8 cellular contexts compared by ENCODE assay signal in the genomic region with DNA sequence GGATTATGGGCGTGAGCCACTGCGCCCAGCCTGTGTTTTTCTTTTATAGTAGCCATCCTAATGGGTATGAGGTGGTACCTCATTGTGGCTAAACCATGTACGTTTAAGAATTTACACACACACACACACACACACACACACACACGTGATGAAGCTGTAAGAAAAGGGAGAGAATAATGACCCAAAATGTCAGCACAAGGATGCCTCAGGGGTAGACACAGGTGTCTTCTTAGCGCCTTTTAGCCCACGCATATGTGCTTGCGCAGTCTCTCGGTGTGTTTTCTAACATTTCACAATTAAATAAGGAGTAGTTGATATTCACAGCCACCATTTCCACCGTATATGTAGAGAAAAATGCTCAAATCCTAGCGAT. TPM values are rescaled to one million over a fixed set of nuclear protein-coding genes. Genes with fewer than 3 reads are reported as not detected.
DNase-seq lines count a peak whose midpoint lies in the region; ATAC-seq and TF ChIP-seq lines count a peak whose summit lies in the region.

No MANE protein-coding gene starts in this region.

- H3K9me2 ChIP-seq in PC-9 (ENCODE audit: insufficient read depth) = no peaks in the 10 kb centered on the region

- ATAC-seq in GM19328 (IDR thresholded peaks at IDR 0.05; ENCODE audit: unreplicated experiment) (peak; percentile 2), GM21723 (IDR thresholded peaks at IDR 0.05; ENCODE audit: unreplicated experiment) (no peak), GM18502 (IDR thresholded peaks at IDR 0.05; ENCODE audit: poor library complexity, unreplicated experiment) (no peak)

- H3K4me1 ChIP-seq in PC-9 (replicated peaks; ENCODE audit: insufficient read depth) (peaks cover 25% of the 10 kb centered on the region; the same call in 1 of the 2 replicates), parathyroid adenoma (peaks cover 3% of the 10 kb centered on the region)

- peaks cover 8% of the 10 kb centered on the region for H4K20me1 ChIP-seq in PC-9 (ENCODE audit: insufficient read depth)

- H3K9me3 ChIP-seq in PC-9 (ENCODE audit: insufficient read depth, low read depth) (no peaks in the 10 kb centered on the region), parathyroid adenoma (ENCODE audit: control insufficient read depth, low read length) (no peaks in the 10 kb centered on the region)

- H3K36me3 ChIP-seq in PC-9 (ENCODE audit: low read depth) (no peaks in the 10 kb centered on the region), parathyroid adenoma (ENCODE audit: control insufficient read depth, insufficient read depth, low read length) (no peaks in the 10 kb centered on the region)

- POLR2A ChIA-PET in PC-9 (lab: Charles Lee; ENCODE audit: unreplicated experiment) = no interaction called here

- intact Hi-C loops in PC-9 (cut with micrococcal nuclease; ENCODE audit: unreplicated experiment) = no loop called here

- no TSS peak for BruUV-seq in PC-9 (replicated peaks; lab: Mats Ljungman, UMichigan)

- H3K9ac ChIP-seq in parathyroid adenoma = no peak overlapping the region

- H3K79me2 ChIP-seq in PC-9 (ENCODE audit: low read depth) (peaks cover 10% of the 10 kb centered on the region; the same call in 1 of the 2 replicates), parathyroid adenoma (no peaks in the 10 kb centered on the region)

- H3K27ac ChIP-seq in PC-9 = 0 out of 2 replicates have a peak overlapping the region, but pooled peaks have one; percentile 43
- peak overlapping the region; percentile 79 for H3K27ac ChIP-seq in parathyroid adenoma

- H3K4me3 ChIP-seq in PC-9 (peak overlapping the region; percentile 70), epithelial cell of esophagus (ENCODE audit: low read length) (peak overlapping the region; percentile 73), parathyroid adenoma (ENCODE audit: low read depth, low read length) (peak overlapping the region; percentile 70)

- H3K27me3 ChIP-seq in PC-9 (ENCODE audit: insufficient read depth, low read depth) (no peaks in the 10 kb centered on the region), parathyroid adenoma (ENCODE audit: control insufficient read depth, insufficient read depth, low read length) (no peaks in the 10 kb centered on the region)

- H3K4me2 ChIP-seq in PC-9 (peak overlapping the region; percentile 70), parathyroid adenoma (ENCODE audit: low read length) (peak overlapping the region; percentile 94)

- DNase-seq in PC-9 = no peak
- DNase-seq in epithelial cell of esophagus (ENCODE audit: low read depth) = peak; percentile 20
- DNase-seq in retina = no peak
- no peak for DNase-seq in A172 (ENCODE audit: low spot score)

- peaks cover 15% of the 10 kb centered on the region; the same call in 1 of the 2 replicates for H3F3A ChIP-seq in PC-9 (ENCODE audit: insufficient read depth, low read depth)

- TF ChIP-seq CTCF in PC-9 (conservative IDR thresholded peaks at IDR 0.05) = no peak
- no peak for TF ChIP-seq CTCF in epithelial cell of esophagus (IDR thresholded peaks at IDR 0.05; ENCODE audit: insufficient read depth, low read depth, low read length, missing control alignments)
- TF ChIP-seq CTCF in parathyroid adenoma (IDR thresholded peaks at IDR 0.05) = no peak

- CTCF ChIA-PET in PC-9 (lab: Charles Lee) = no interaction called here

- H2AFZ ChIP-seq in PC-9 (no peak overlapping the region), parathyroid adenoma (peak overlapping the region; percentile 86)

RNA-seq across cellular contexts. Expression of gene PFKL, which starts 0.8 kb away (rescaled TPM):
- total RNA-seq in PC-9 (2021) = 67.5 and 73.8 TPM in 2 replicates
- 114 and 115 TPM in 2 replicates for total RNA-seq in A172 (2014; rRNA removed; shearing (Covaris generic))

RNA-seq across cellular contexts. Expression of gene AIRE, which starts 13.4 kb away (rescaled TPM):
- not detected in 2 replicates for total RNA-seq in PC-9 (2021)
- total RNA-seq in A172 (2014; rRNA removed; shearing (Covaris generic)) = not detected in 2 replicates

RNA-seq across cellular contexts. Expression of gene DNMT3L, which starts 37.4 kb away (rescaled TPM):
- total RNA-seq in PC-9 (2021) = not detected in 2 replicates
- not detected in 2 replicates for total RNA-seq in A172 (2014; rRNA removed; shearing (Covaris generic))

RNA-seq across cellular contexts. Expression of gene CFAP410, which starts 40.1 kb away (rescaled TPM):
- 12.5 and 23.9 TPM in 2 replicates for total RNA-seq in PC-9 (2021)
- total RNA-seq in A172 (2014; rRNA removed; shearing (Covaris generic)) = 26.3 and 27.8 TPM in 2 replicates

RNA-seq across cellular contexts. Expression of gene TRPM2, which starts 54.4 kb away (rescaled TPM):
- not detected in 2 replicates for total RNA-seq in PC-9 (2021)
- 0.98 and 1.9 TPM in 2 replicates for total RNA-seq in A172 (2014; rRNA removed; shearing (Covaris generic))
